In genomic region chrX:43559643-43560042, GRCh38 we compare ENCODE assay signal across 8 cellular contexts.
DNase-seq lines count a peak whose midpoint lies in the region; ATAC-seq, FAIRE-seq and TF ChIP-seq lines count a peak whose summit lies in the region.

No MANE protein-coding gene starts in this region.

- H2BK120ac ChIP-seq in H1 (replicated peaks; ENCODE audit: low read depth, low read length) (no peak overlapping the region), mesendoderm (ENCODE audit: low read depth, low read length) (no peak overlapping the region)

- no peak for TF ChIP-seq POLR2A in H1 (IDR thresholded peaks at IDR 0.05; ENCODE audit: control extremely low read depth in 1 of 2, low read depth in 2 of 2, low read length in 2 of 2)
- TF ChIP-seq POLR2A in tibial nerve (IDR thresholded peaks at IDR 0.05), result no peak

- no peak overlapping the region for H4K5ac ChIP-seq in H1 (ENCODE audit: insufficient read length, low read depth, low read length)
- no peak overlapping the region for H4K5ac ChIP-seq in mesendoderm (ENCODE audit: low read length)

- H3K18ac ChIP-seq in H1 (ENCODE audit: extremely low read depth, low read length) (no peak overlapping the region), mesendoderm (ENCODE audit: low read length) (no peak overlapping the region)

- no peak overlapping the region for H3K56ac ChIP-seq in H1 (replicated peaks; ENCODE audit: insufficient read length, low read depth, low read length)
- H3K56ac ChIP-seq in mesendoderm (ENCODE audit: low read length), result no peak overlapping the region

- WGBS in H1 (ENCODE audit: extremely low coverage in 1 of 2, insufficient coverage in 1 of 2, insufficient read length in 1 of 2, insufficient replicate concordance in 2 of 2, low coverage in 1 of 2, low lambda C conversion rate in 2 of 2, missing lambda C conversion rate in 1 of 2), 2 experiments, result 44% methylated on average over 2 of the region's 2 CpGs; no CpG with 5 or more reads in 1 of the 2 experiments
- no CpG with 5 or more reads among the region's 2 CpGs for WGBS in mesendoderm (ENCODE audit: extremely low coverage, insufficient coverage, low lambda C conversion rate)
- WGBS in tibial nerve, 2 donors, result 46 to 47% methylated on average over 2 of the region's 2 CpGs

- ATAC-seq in GM19452 (IDR thresholded peaks at IDR 0.05; ENCODE audit: unreplicated experiment) (no peak), GM18520 (IDR thresholded peaks at IDR 0.05; ENCODE audit: unreplicated experiment) (no peak)

- no peaks in the 10 kb centered on the region for H4K20me1 ChIP-seq in H1 (replicated peaks in 1 of 2; ENCODE audit: control insufficient read depth in 1 of 2, insufficient read depth in 2 of 2, low read length in 2 of 2)

- no peak overlapping the region for H2BK20ac ChIP-seq in H1 (ENCODE audit: low read length)

- H3K23ac ChIP-seq in H1 (ENCODE audit: insufficient read length), result no peak overlapping the region
- no peak overlapping the region for H3K23ac ChIP-seq in mesendoderm (ENCODE audit: low read length)

- no peak overlapping the region for H3K14ac ChIP-seq in H1 (ENCODE audit: insufficient read length)

- CTCF ChIA-PET in H1 (lab: Charles Lee; ENCODE audit: partially characterized antibody), result interaction anchor here (0.7 to 1.4 kb wide), 5 partner anchors 183 to 1161 kb away, joined by 3 to 5 read pairs (median 3); no protein-coding TSS in a partner anchor

- H2BK15ac ChIP-seq in H1 (ENCODE audit: low read length), result no peak overlapping the region
- no peak overlapping the region for H2BK15ac ChIP-seq in mesendoderm (replicated peaks; ENCODE audit: low read depth)

- no peak overlapping the region for H3K4me3 ChIP-seq in WERI-Rb-1 (ENCODE audit: low read depth, low read length)
- no peak overlapping the region for H3K4me3 ChIP-seq in H1 (ENCODE audit: extremely low read depth in 1 of 4, insufficient read depth in 2 of 4, low read depth in 3 of 4, low read length in 4 of 4)
- H3K4me3 ChIP-seq in mesendoderm (ENCODE audit: low read length), result no peak overlapping the region
- no peak overlapping the region for H3K4me3 ChIP-seq in tibial nerve

- no peak overlapping the region for H3K4ac ChIP-seq in H1 (replicated peaks; ENCODE audit: insufficient read length, low read depth, low read length)
- H3K4ac ChIP-seq in mesendoderm (ENCODE audit: low read depth, low read length), result no peak overlapping the region

- H3K79me1 ChIP-seq in H1 (ENCODE audit: low read depth, low read length) (no peaks in the 10 kb centered on the region), mesendoderm (ENCODE audit: low read length) (no peaks in the 10 kb centered on the region)

- H3K27me3 ChIP-seq in WERI-Rb-1 (ENCODE audit: insufficient read depth, low read depth, severe bottlenecking), result peaks cover 4% of the 10 kb centered on the region
- no peaks in the 10 kb centered on the region for H3K27me3 ChIP-seq in H1 (replicated peaks in 1 of 4; ENCODE audit: control insufficient read depth in 3 of 4, extremely low read depth in 1 of 4, insufficient read depth in 3 of 4, low read length in 3 of 4)
- no peaks in the 10 kb centered on the region for H3K27me3 ChIP-seq in mesendoderm (ENCODE audit: insufficient read depth, low read length, poor library complexity)
- H3K27me3 ChIP-seq in tibial nerve, result no peaks in the 10 kb centered on the region

- peak; percentile 64 for TF ChIP-seq CTCF in WERI-Rb-1 (IDR thresholded peaks at IDR 0.05; ENCODE audit: low read depth, low read length)
- peak in 2 of 3 experiments; percentile 50 to 53; a peak in 3 of 4 replicates for TF ChIP-seq CTCF in H1 (IDR thresholded peaks at IDR 0.05; ENCODE audit: control extremely low read depth in 1 of 3, insufficient read depth in 1 of 3, low read depth in 1 of 3, low read length in 3 of 3)
- peak; percentile 28 to 66 (median 37) for TF ChIP-seq CTCF in tibial nerve (IDR thresholded peaks at IDR 0.05)

- DNase-seq in GDM1 (lab: John Stamatoyannopoulos, UW) (peak; percentile 20), NCI-H1092 (lab: John Stamatoyannopoulos, UW) (peak; percentile 18), WERI-Rb-1 (peak; percentile 59), H1 (ENCODE audit: low read depth in 1 of 2, low spot score in 2 of 2) (peak; percentile 27 to 53), mesendoderm (peak; percentile 85), tibial nerve (ENCODE audit: low spot score in 2 of 2) (peak in 1 of 2 donors; percentile 19)

- no peak overlapping the region for H2BK5ac ChIP-seq in H1 (ENCODE audit: low read depth, low read length)
- no peak overlapping the region for H2BK5ac ChIP-seq in mesendoderm (ENCODE audit: low read length)

- H3K79me2 ChIP-seq in H1 (ENCODE audit: control insufficient read depth in 1 of 2, insufficient read depth in 2 of 2, low read length in 2 of 2) (no peaks in the 10 kb centered on the region), mesendoderm (ENCODE audit: control insufficient read depth, insufficient read depth, low read length) (no peaks in the 10 kb centered on the region)

- H4K8ac ChIP-seq in H1 (ENCODE audit: extremely low read depth, insufficient read depth, low read length) (no peak overlapping the region), mesendoderm (ENCODE audit: low read depth, low read length) (no peak overlapping the region)

- no peak overlapping the region for H2AFZ ChIP-seq in H1 (ENCODE audit: low read length)

- peak; percentile 88 for FAIRE-seq in H1 (lab: Jason Lieb, UNC)

- H4K91ac ChIP-seq in H1 (replicated peaks; ENCODE audit: insufficient read length, low read length), result no peak overlapping the region

- no peak overlapping the region for H2BK12ac ChIP-seq in H1 (ENCODE audit: low read depth, low read length)

- no peaks in the 10 kb centered on the region for H3K9me3 ChIP-seq in WERI-Rb-1 (ENCODE audit: severe bottlenecking)
- H3K9me3 ChIP-seq in H1 (ENCODE audit: insufficient read depth in 2 of 2, low read depth in 1 of 2, low read length in 1 of 2), result no peaks in the 10 kb centered on the region
- no peaks in the 10 kb centered on the region for H3K9me3 ChIP-seq in tibial nerve

- H3K36me3 ChIP-seq in WERI-Rb-1 (no peaks in the 10 kb centered on the region), H1 (ENCODE audit: control insufficient read depth in 2 of 4, insufficient read depth in 4 of 4, low read length in 3 of 4) (no peaks in the 10 kb centered on the region), mesendoderm (ENCODE audit: control insufficient read depth, insufficient read depth, low read length) (no peaks in the 10 kb centered on the region), tibial nerve (no peaks in the 10 kb centered on the region)

- H3K4me2 ChIP-seq in H1 (ENCODE audit: insufficient read depth in 1 of 2, low read depth in 2 of 2, low read length in 2 of 2) (no peak overlapping the region), mesendoderm (ENCODE audit: low read length) (no peak overlapping the region)

- TF ChIP-seq RAD21 in H1 (IDR thresholded peaks at IDR 0.05 in 1 of 2, conservative IDR thresholded peaks at IDR 0.05 in 1 of 2; ENCODE audit: low read depth in 2 of 2, low read length in 2 of 2), result peak; percentile 87 to 91

- no peaks in the 10 kb centered on the region for H3K23me2 ChIP-seq in H1 (ENCODE audit: low read depth, low read length)

- H3K27ac ChIP-seq in WERI-Rb-1 (no peak overlapping the region), H1 (ENCODE audit: low read depth, low read length) (no peak overlapping the region), mesendoderm (ENCODE audit: low read depth, low read length) (no peak overlapping the region), tibial nerve (no peak overlapping the region)

- POLR2A ChIA-PET in H1 (lab: Charles Lee; ENCODE audit: partially characterized antibody), result no interaction called here

- H3K4me1 ChIP-seq in H1 (replicated peaks in 1 of 4; ENCODE audit: control insufficient read depth in 3 of 4, insufficient read depth in 4 of 4, low read length in 3 of 4), result no peaks in the 10 kb centered on the region
- H3K4me1 ChIP-seq in mesendoderm (ENCODE audit: control insufficient read depth, low read depth, low read length), result peaks cover 3% of the 10 kb centered on the region
- no peaks in the 10 kb centered on the region for H3K4me1 ChIP-seq in tibial nerve

- no peak overlapping the region for H2AK5ac ChIP-seq in H1 (ENCODE audit: low read depth, low read length)
- no peak overlapping the region for H2AK5ac ChIP-seq in mesendoderm (ENCODE audit: low read length)

- H3K9ac ChIP-seq in H1 (replicated peaks in 1 of 4; ENCODE audit: extremely low read depth in 1 of 4, low read depth in 3 of 4, low read length in 3 of 4), result no peak overlapping the region
- no peak overlapping the region for H3K9ac ChIP-seq in mesendoderm (ENCODE audit: low read length)

- TF ChIP-seq EP300 in H1 (IDR thresholded peaks at IDR 0.05; ENCODE audit: borderline replicate concordance in 1 of 2, low read depth in 2 of 2, low read length in 2 of 2) (no peak), tibial nerve (IDR thresholded peaks at IDR 0.05) (no peak)

TF ChIP-seq in H1, 55 proteins besides CTCF, POLR2A, EP300 and RAD21 (continues in another document):
- TF ChIP-seq TBP (IDR thresholded peaks at IDR 0.05; ENCODE audit: low read depth, low read length) (no peak), ASH2L (IDR thresholded peaks at IDR 0.05; ENCODE audit: low read length) (no peak), SRF (IDR thresholded peaks at IDR 0.05; ENCODE audit: low read depth, low read length) (no peak), TAF7 (optimal IDR thresholded peaks at IDR 0.05; ENCODE audit: borderline replicate concordance, low read depth, low read length) (no peak), BACH1 (IDR thresholded peaks at IDR 0.05; ENCODE audit: low read length) (no peak), USF2 (IDR thresholded peaks at IDR 0.05; ENCODE audit: low read length) (no peak), POLR2AphosphoS5 (IDR thresholded peaks at IDR 0.05; ENCODE audit: low read depth, low read length) (no peak), NANOG (IDR thresholded peaks at IDR 0.05; ENCODE audit: insufficient read depth, low read depth, low read length, poor library complexity, severe bottlenecking) (no peak), POU5F1 (IDR thresholded peaks at IDR 0.05; ENCODE audit: low read depth, low read length) (no peak), KDM4A (IDR thresholded peaks at IDR 0.05; ENCODE audit: low read depth, low read length, severe bottlenecking) (no peak), CBX8 (IDR thresholded peaks at IDR 0.05; ENCODE audit: borderline replicate concordance, low read depth, low read length) (no peak), KDM5A (IDR thresholded peaks at IDR 0.05; ENCODE audit: low read length) (no peak), EGR1 (IDR thresholded peaks at IDR 0.05; ENCODE audit: borderline replicate concordance, low read depth, low read length) (no peak), CEBPB (IDR thresholded peaks at IDR 0.05; ENCODE audit: low read depth, low read length) (no peak), SIRT6 (IDR thresholded peaks at IDR 0.05; ENCODE audit: low read length) (no peak)
